In genomic region chr2:213751446-213751845, GRCh38 we compare ENCODE assay signal across 15 cellular contexts.
DNase-seq lines count a peak whose midpoint lies in the region; ATAC-seq and TF ChIP-seq lines count a peak whose summit lies in the region.
"Had no signal": no experiment of that assay in that cellular context is flagged by ENCODE, and none has a peak within 500 bp of the region (broad histone marks: within the 10 kb centered on the region; RNA-seq: fewer than 3 reads in every experiment).

No MANE protein-coding gene starts in this region.

- H3K27me3 ChIP-seq in trophoblast cell (ENCODE audit: insufficient read depth, low read length), result no peaks in the 10 kb centered on the region
- H3K27me3 ChIP-seq: ascending aorta, right atrium auricular region, upper lobe of left lung had no signal

- no peak for TF ChIP-seq CTCF in GM13977 (IDR thresholded peaks at IDR 0.05; ENCODE audit: extremely low read depth, insufficient read depth, missing control alignments)

- no CpG with 5 or more reads among the region's 6 CpGs for WGBS in trophoblast cell (ENCODE audit: extremely low coverage, insufficient coverage, insufficient read length)

- no peak overlapping the region for H2BK12ac ChIP-seq in trophoblast cell (ENCODE audit: low read length)

- H3K4me2 ChIP-seq in trophoblast cell (ENCODE audit: low read length), result no peak overlapping the region

- H3K4me3 ChIP-seq in trophoblast cell (ENCODE audit: low read depth, low read length), result no peak overlapping the region
- H3K4me3 ChIP-seq: ascending aorta, right atrium auricular region, upper lobe of left lung had no signal

- in situ Hi-C loops in GM13977 (cut with MboI; ENCODE audit: low pct_unique_long_range_greater_than_20kb, low sequenced_read_pairs, unreplicated experiment), result no loop called here

- no peaks in the 10 kb centered on the region for H3K79me1 ChIP-seq in trophoblast cell (ENCODE audit: low read length)

- H3K14ac ChIP-seq in trophoblast cell (ENCODE audit: low read length), result no peak overlapping the region

- ATAC-seq in GM19467 (IDR thresholded peaks at IDR 0.05; ENCODE audit: unreplicated experiment) (peak; percentile 90), HG02870 (IDR thresholded peaks at IDR 0.05; ENCODE audit: unreplicated experiment) (peak; percentile 95), HG03571 (IDR thresholded peaks at IDR 0.05; ENCODE audit: unreplicated experiment) (peak; percentile 96)
- ATAC-seq: Panc1 had no signal

- H2BK5ac ChIP-seq in trophoblast cell (ENCODE audit: low read depth, low read length, poor library complexity), result no peak overlapping the region

- no peak overlapping the region for H3K9ac ChIP-seq in trophoblast cell (ENCODE audit: low read length)

- peak; percentile 24 for DNase-seq in GM13977 (ENCODE audit: low spot score)
- DNase-seq in HT-29 (ENCODE audit: low spot score), result no peak
- no peak for DNase-seq in NCI-H1930 (lab: John Stamatoyannopoulos, UW)
- no peak for DNase-seq in activated naive CD4-positive, alpha-beta T cell (lab: John Stamatoyannopoulos, UW)
- no peak for DNase-seq in trophoblast cell
- DNase-seq: AML-193; effector CD8-positive, alpha-beta T cell; NCI-H1105; upper lobe of left lung had no signal

- no peak overlapping the region for H3K4ac ChIP-seq in trophoblast cell (ENCODE audit: low read depth, low read length)

- no peak overlapping the region for H2AFZ ChIP-seq in trophoblast cell (ENCODE audit: insufficient read depth, low read length, poor library complexity)

- H4K8ac ChIP-seq in trophoblast cell (ENCODE audit: low read depth, low read length), result no peak overlapping the region

- no peaks in the 10 kb centered on the region for H3K9me3 ChIP-seq in trophoblast cell (ENCODE audit: insufficient read depth, low read depth, low read length)
- H3K9me3 ChIP-seq: ascending aorta, right atrium auricular region, upper lobe of left lung had no signal

- H2AK5ac ChIP-seq in trophoblast cell (ENCODE audit: low read length), result no peak overlapping the region

- no peak overlapping the region for H3K18ac ChIP-seq in trophoblast cell (ENCODE audit: low read length)

- H3K4me1 ChIP-seq in trophoblast cell (ENCODE audit: control insufficient read depth in 1 of 2, insufficient read depth in 2 of 2, low read length in 2 of 2), result no peaks in the 10 kb centered on the region
- H3K4me1 ChIP-seq: ascending aorta, right atrium auricular region, upper lobe of left lung had no signal

- no peaks in the 10 kb centered on the region for H3K36me3 ChIP-seq in trophoblast cell (ENCODE audit: control insufficient read depth in 1 of 2, insufficient read depth in 2 of 2, low read length in 2 of 2)
- H3K36me3 ChIP-seq: ascending aorta, right atrium auricular region, upper lobe of left lung had no signal

- H4K12ac ChIP-seq in trophoblast cell (ENCODE audit: low read depth, low read length), result no peak overlapping the region

- H4K91ac ChIP-seq in trophoblast cell (ENCODE audit: low read depth, low read length), result no peak overlapping the region

- H3K23ac ChIP-seq in trophoblast cell (ENCODE audit: low read length), result no peak overlapping the region

- no peak overlapping the region for H3K27ac ChIP-seq in trophoblast cell (ENCODE audit: low read depth, low read length)
- H3K27ac ChIP-seq: ascending aorta, right atrium auricular region, upper lobe of left lung had no signal

- no peak overlapping the region for H2BK120ac ChIP-seq in trophoblast cell (ENCODE audit: insufficient read depth, low read length, poor library complexity)

- H3K79me2 ChIP-seq in trophoblast cell (ENCODE audit: control insufficient read depth, insufficient read depth, low read length, poor library complexity), result no peaks in the 10 kb centered on the region
